11 cellular contexts compared by ENCODE assay signal in genomic region chr22:27684856-27685255, GRCh38.
"Had no signal": no experiment of that assay in that cellular context is flagged by ENCODE, and none has a peak within 500 bp of the region (broad histone marks: within the 10 kb centered on the region; RNA-seq: fewer than 3 reads in every experiment).

No MANE protein-coding gene starts in this region.

- DNase-seq: activated effector memory CD4-positive, alpha-beta T cell treated with Interleukin-2 at 50 U/mL for 16 hours; activated T-cell treated with anti-CD3 and anti-CD28 coated beads, Interleukin-2, amount 50 U/mL, for 24 hours; anterior cingulate cortex; esophagus squamous epithelium; hippocampal formation; mucosa of descending colon; natural killer cell had no signal

- H3K4me3 ChIP-seq: esophagus squamous epithelium, lung, mucosa of descending colon, skin epidermis had no signal

- H3K36me3 ChIP-seq: esophagus squamous epithelium had no signal

- ATAC-seq: activated CD4-positive, CD25-positive, alpha-beta regulatory T cell treated with anti-CD3 and anti-CD28 coated beads, Interleukin-2, amount 50 U/mL, for 24 hours; activated naive CD4-positive, alpha-beta T cell treated with anti-CD3 and anti-CD28 coated beads, Interleukin-2, amount 50 U/mL, for 72 hours; mucosa of descending colon; natural killer cell had no signal

- H3K9me3 ChIP-seq: esophagus squamous epithelium, mucosa of descending colon had no signal

- H3K27me3 ChIP-seq: esophagus squamous epithelium had no signal
